ENCODE assay signal across 8 cellular contexts in genomic region chr1:66446261-66447001, GRCh38.
DNase-seq lines count a peak whose midpoint lies in the region; ATAC-seq and TF ChIP-seq lines count a peak whose summit lies in the region.

No MANE protein-coding gene starts in this region.

- no peak for TF ChIP-seq POLR2A in right lobe of liver (IDR thresholded peaks at IDR 0.05)
- TF ChIP-seq POLR2A in tibial nerve (IDR thresholded peaks at IDR 0.05), result no peak

- intact Hi-C loops in colonic mucosa (cut with DNase I), result loop anchor here (1.0 to 5.0 kb wide), 2 partner anchors 193 to 489 kb away; no protein-coding TSS in a partner anchor
- intact Hi-C loops in right lobe of liver (cut with DNase I), result loop anchor here (5.0 kb wide), 1 partner anchor 194 kb away; no protein-coding TSS in a partner anchor

- WGBS in right lobe of liver (ENCODE audit: insufficient coverage, low coverage, low lambda C conversion rate, missing lambda C conversion rate), result 11% methylated on average over 8 of the region's 8 CpGs
- WGBS in tibial nerve, 2 donors, result 15 to 20% methylated on average over 8 of the region's 8 CpGs

- H3K4me1 ChIP-seq in colonic mucosa, result no peaks in the 10 kb centered on the region
- no peaks in the 10 kb centered on the region for H3K4me1 ChIP-seq in right lobe of liver
- H3K4me1 ChIP-seq in tibial nerve, result peaks cover 0 to 12% (median 5%) of the 10 kb centered on the region in 4 donors

- DNase-seq in AG09319 (ENCODE audit: extremely low read depth, low read depth) (peak; percentile 48), NCI-H1092 treated with DMSO at 0.1 percent for 48 hours (lab: John Stamatoyannopoulos, UW) (peak; percentile 39), SKM-1 (lab: John Stamatoyannopoulos, UW; ENCODE audit: unreplicated experiment) (peak; percentile 33), colonic mucosa (peak; percentile 30), right lobe of liver (no peak), tibial nerve (ENCODE audit: low spot score in 2 of 2) (peak in 1 of 2 donors; percentile 61)

- TF ChIP-seq EP300 in tibial nerve (IDR thresholded peaks at IDR 0.05), result peak in 1 of 2 donors; percentile 44

- H3K27ac ChIP-seq in colonic mucosa, result no peak overlapping the region
- no peak overlapping the region for H3K27ac ChIP-seq in right lobe of liver
- H3K27ac ChIP-seq in tibial nerve, result peak overlapping the region in 2 of 4 donors; percentile 56 to 76

- TF ChIP-seq CTCF in AG09319 (IDR thresholded peaks at IDR 0.05; ENCODE audit: low read depth, low read length) (peak; percentile 74), GM12875 (IDR thresholded peaks at IDR 0.05; ENCODE audit: borderline replicate concordance, insufficient read depth, low read depth, low read length) (peak; percentile 57), colonic mucosa (IDR thresholded peaks at IDR 0.05) (peak; percentile 77), right lobe of liver (IDR thresholded peaks at IDR 0.05) (peak; percentile 85 to 93 (median 88)), tibial nerve (IDR thresholded peaks at IDR 0.05) (peak; percentile 60 to 94 (median 83))

- H3K36me3 ChIP-seq in colonic mucosa, result no peaks in the 10 kb centered on the region
- H3K36me3 ChIP-seq in right lobe of liver, result no peaks in the 10 kb centered on the region
- no peaks in the 10 kb centered on the region for H3K36me3 ChIP-seq in tibial nerve

- ATAC-seq in HG02678 (IDR thresholded peaks at IDR 0.05; ENCODE audit: unreplicated experiment) (peak; percentile 42), right lobe of liver (peak; percentile 91 to 93 (median 93))

- H3K9me3 ChIP-seq in colonic mucosa (no peaks in the 10 kb centered on the region), right lobe of liver (no peaks in the 10 kb centered on the region), tibial nerve (no peaks in the 10 kb centered on the region)

- H3K4me3 ChIP-seq in GM12875 (ENCODE audit: low read depth, low read length), result no peak overlapping the region
- H3K4me3 ChIP-seq in colonic mucosa, result no peak overlapping the region
- no peak overlapping the region for H3K4me3 ChIP-seq in right lobe of liver
- no peak overlapping the region for H3K4me3 ChIP-seq in tibial nerve

- no peak overlapping the region for H3K9ac ChIP-seq in colonic mucosa (ENCODE audit: low read depth in 2 of 2, low read length in 2 of 2)

- no peaks in the 10 kb centered on the region for H3K27me3 ChIP-seq in colonic mucosa
- H3K27me3 ChIP-seq in right lobe of liver, result no peaks in the 10 kb centered on the region
- no peaks in the 10 kb centered on the region for H3K27me3 ChIP-seq in tibial nerve

Comparison
In these comparisons a context has a peak if more than half of its experiments do, and no peak if none do; other contexts are left out.
1. DNase-seq: peak in AG09319 (single experiment), NCI-H1092 treated with DMSO at 0.1 percent for 48 hours (single experiment), SKM-1 (single experiment) and colonic mucosa (single experiment); none in right lobe of liver (0 of 3).
2. Peak in every context shown above with its lines, with median percentiles within 50 percentile points of each other: CTCF ChIP-seq.